8 cellular contexts compared by ENCODE assay signal in genomic region chr19:55653651-55654322, GRCh38. TPM values are rescaled to one million over a fixed set of nuclear protein-coding genes. Genes with fewer than 3 reads are reported as not detected.
DNase-seq lines count a peak whose midpoint lies in the region; ATAC-seq, FAIRE-seq and TF ChIP-seq lines count a peak whose summit lies in the region.

No MANE protein-coding gene starts in this region.

- DNase-seq in G401 (ENCODE audit: low spot score) (peak; percentile 99), H54 (ENCODE audit: insufficient read length, low spot score) (peak; percentile 100), LNCaP clone FGC (ENCODE audit: low read depth) (peak; percentile 97), RPMI8226 (peak; percentile 98), fibroblast of peridontal ligament (ENCODE audit: extremely low read depth) (peak; percentile 99)
- peak; percentile 97 for DNase-seq in activated T-helper 2 cell treated with anti-CD3 and anti-CD28 coated beads, Interferon-gamma antibody, Interleukin-2, Interleukin-4, amounts not matched to agents 10 μg/mL and 5 μg/mL and 100 μg/mL, durations not matched to agents 14 hours and 24 hours and 36 hours (ENCODE audit: low spot score)
- peak; percentile 99 for DNase-seq in natural killer cell treated with Interleukin-12 subunit alpha and Interleukin-12 subunit beta and Interleukin-15 and Interleukin-18, amount 100 ng/mL, for 72 hours (ENCODE audit: low spot score)
- peak; percentile 98 for DNase-seq in stimulated activated naive CD4-positive, alpha-beta T cell treated with Interleukin-2 at 50 U/mL for 16 hours (lab: John Stamatoyannopoulos, UW)

- H3K27ac Mint-ChIP-seq in activated T-helper 2 cell treated with anti-CD3 and anti-CD28 coated beads, Interferon-gamma antibody, Interleukin-2, Interleukin-4, amounts not matched to agents 10 μg/mL and 5 μg/mL and 100 μg/mL, durations not matched to agents 14 hours and 24 hours and 36 hours, result peak overlapping the region; percentile 99
- peak overlapping the region; percentile 98 to 99 for H3K27ac Mint-ChIP-seq in natural killer cell treated with Interleukin-12 subunit alpha and Interleukin-12 subunit beta and Interleukin-15 and Interleukin-18, amount 100 ng/mL, for 72 hours

- H3K4me1 Mint-ChIP-seq in activated T-helper 2 cell treated with anti-CD3 and anti-CD28 coated beads, Interferon-gamma antibody, Interleukin-2, Interleukin-4, amounts not matched to agents 10 μg/mL and 5 μg/mL and 100 μg/mL, durations not matched to agents 14 hours and 24 hours and 36 hours (ENCODE audit: low read depth), result peaks cover 27% of the 10 kb centered on the region
- H3K4me1 Mint-ChIP-seq in natural killer cell treated with Interleukin-12 subunit alpha and Interleukin-12 subunit beta and Interleukin-15 and Interleukin-18, amount 100 ng/mL, for 72 hours (ENCODE audit: low read depth in 2 of 2), result peaks cover 27 to 33% of the 10 kb centered on the region in 2 donors

- H3K4me3 ChIP-seq in LNCaP clone FGC (ENCODE audit: low read depth, low read length), result peak overlapping the region; percentile 90

- peak; percentile 100 for TF ChIP-seq CTCF in LNCaP clone FGC (IDR thresholded peaks at IDR 0.05; ENCODE audit: control insufficient read depth, extremely low read depth, insufficient read depth)

- H3K36me3 Mint-ChIP-seq in activated T-helper 2 cell treated with anti-CD3 and anti-CD28 coated beads, Interferon-gamma antibody, Interleukin-2, Interleukin-4, amounts not matched to agents 10 μg/mL and 5 μg/mL and 100 μg/mL, durations not matched to agents 14 hours and 24 hours and 36 hours (ENCODE audit: low read depth), result peaks cover 35% of the 10 kb centered on the region
- H3K36me3 Mint-ChIP-seq in natural killer cell treated with Interleukin-12 subunit alpha and Interleukin-12 subunit beta and Interleukin-15 and Interleukin-18, amount 100 ng/mL, for 72 hours, result peaks cover 18% of the 10 kb centered on the region

- intact Hi-C loops in activated T-helper 2 cell treated with anti-CD3 and anti-CD28 coated beads, Interferon-gamma antibody, Interleukin-2, Interleukin-4, amounts not matched to agents 10 μg/mL and 5 μg/mL and 100 μg/mL, durations not matched to agents 14 hours and 24 hours and 36 hours (cut with micrococcal nuclease), result loop anchor here (1.0 to 10.0 kb wide), 4 partner anchors 10 to 661 kb away; partner anchors contain the start of genes ZNF581, ZNF865 and ZSCAN5A

- no peak for FAIRE-seq in H54 (lab: Jason Lieb, UNC)

- H3K4me3 Mint-ChIP-seq in activated T-helper 2 cell treated with anti-CD3 and anti-CD28 coated beads, Interferon-gamma antibody, Interleukin-2, Interleukin-4, amounts not matched to agents 10 μg/mL and 5 μg/mL and 100 μg/mL, durations not matched to agents 14 hours and 24 hours and 36 hours (ENCODE audit: low read depth), result peak overlapping the region; percentile 91
- H3K4me3 Mint-ChIP-seq in natural killer cell treated with Interleukin-12 subunit alpha and Interleukin-12 subunit beta and Interleukin-15 and Interleukin-18, amount 100 ng/mL, for 72 hours, result peak overlapping the region; percentile 90

- no peaks in the 10 kb centered on the region for H3K27me3 Mint-ChIP-seq in activated T-helper 2 cell treated with anti-CD3 and anti-CD28 coated beads, Interferon-gamma antibody, Interleukin-2, Interleukin-4, amounts not matched to agents 10 μg/mL and 5 μg/mL and 100 μg/mL, durations not matched to agents 14 hours and 24 hours and 36 hours (ENCODE audit: low read depth)
- peaks cover 0 to 3% of the 10 kb centered on the region in 2 donors for H3K27me3 Mint-ChIP-seq in natural killer cell treated with Interleukin-12 subunit alpha and Interleukin-12 subunit beta and Interleukin-15 and Interleukin-18, amount 100 ng/mL, for 72 hours

- ATAC-seq in natural killer cell treated with Interleukin-12 subunit alpha and Interleukin-12 subunit beta and Interleukin-15 and Interleukin-18, amount 100 ng/mL, for 72 hours, result peak; percentile 69 to 79

- TF ChIP-seq POLR2A in H54 (IDR thresholded peaks at IDR 0.05; ENCODE audit: low read depth, low read length), result peak; percentile 80

- no peaks in the 10 kb centered on the region for H3K9me3 Mint-ChIP-seq in activated T-helper 2 cell treated with anti-CD3 and anti-CD28 coated beads, Interferon-gamma antibody, Interleukin-2, Interleukin-4, amounts not matched to agents 10 μg/mL and 5 μg/mL and 100 μg/mL, durations not matched to agents 14 hours and 24 hours and 36 hours
- H3K9me3 Mint-ChIP-seq in natural killer cell treated with Interleukin-12 subunit alpha and Interleukin-12 subunit beta and Interleukin-15 and Interleukin-18, amount 100 ng/mL, for 72 hours, result no peaks in the 10 kb centered on the region

- in situ Hi-C loops in G401 (cut with HindIII; ENCODE audit: low sequenced_read_pairs), result no loop called here

RNA-seq across cellular contexts. Expression of gene U2AF2, which starts 1.0 kb away (rescaled TPM):
- 239 and 262 TPM in 2 replicates for total RNA-seq in G401 (2014; rRNA removed; shearing (Covaris generic))
- 344 and 351 TPM in 2 replicates for total RNA-seq in activated T-helper 2 cell treated with anti-CD3 and anti-CD28 coated beads, Interferon-gamma antibody, Interleukin-2, Interleukin-4, amounts not matched to agents 10 μg/mL and 5 μg/mL and 100 μg/mL, durations not matched to agents 14 hours and 24 hours and 36 hours
- total RNA-seq in natural killer cell treated with Interleukin-12 subunit alpha and Interleukin-12 subunit beta and Interleukin-15 and Interleukin-18, amount 100 ng/mL, for 72 hours, result 100 to 1,000 TPM; 266 to 434 TPM

RNA-seq across cellular contexts. Expression of gene CCDC106, which starts 5.8 kb away (rescaled TPM):
- 24.9 and 29.0 TPM in 2 replicates for total RNA-seq in G401 (2014; rRNA removed; shearing (Covaris generic))
- 7.2 and 8.1 TPM in 2 replicates for total RNA-seq in activated T-helper 2 cell treated with anti-CD3 and anti-CD28 coated beads, Interferon-gamma antibody, Interleukin-2, Interleukin-4, amounts not matched to agents 10 μg/mL and 5 μg/mL and 100 μg/mL, durations not matched to agents 14 hours and 24 hours and 36 hours
- total RNA-seq in natural killer cell treated with Interleukin-12 subunit alpha and Interleukin-12 subunit beta and Interleukin-15 and Interleukin-18, amount 100 ng/mL, for 72 hours, result 1 to 10 TPM; 1.9 to 3.3 TPM

RNA-seq across cellular contexts. Expression of gene ZNF581, which starts 10.3 kb away (rescaled TPM):
- 31.0 and 53.7 TPM in 2 replicates for total RNA-seq in G401 (2014; rRNA removed; shearing (Covaris generic))
- total RNA-seq in activated T-helper 2 cell treated with anti-CD3 and anti-CD28 coated beads, Interferon-gamma antibody, Interleukin-2, Interleukin-4, amounts not matched to agents 10 μg/mL and 5 μg/mL and 100 μg/mL, durations not matched to agents 14 hours and 24 hours and 36 hours, result 26.6 and 27.0 TPM in 2 replicates
- total RNA-seq in natural killer cell treated with Interleukin-12 subunit alpha and Interleukin-12 subunit beta and Interleukin-15 and Interleukin-18, amount 100 ng/mL, for 72 hours, result 10 to 100 TPM; 15.1 to 27.6 TPM

RNA-seq across cellular contexts. Expression of gene ZNF580, which starts 13.0 kb away (rescaled TPM):
- total RNA-seq in G401 (2014; rRNA removed; shearing (Covaris generic)), result 5.1 and 17.4 TPM in 2 replicates
- 32.1 and 33.3 TPM in 2 replicates for total RNA-seq in activated T-helper 2 cell treated with anti-CD3 and anti-CD28 coated beads, Interferon-gamma antibody, Interleukin-2, Interleukin-4, amounts not matched to agents 10 μg/mL and 5 μg/mL and 100 μg/mL, durations not matched to agents 14 hours and 24 hours and 36 hours
- 10 to 100 TPM; 35.7 to 39.5 TPM for total RNA-seq in natural killer cell treated with Interleukin-12 subunit alpha and Interleukin-12 subunit beta and Interleukin-15 and Interleukin-18, amount 100 ng/mL, for 72 hours

RNA-seq across cellular contexts. Expression of gene EPN1, which starts 21.2 kb away (rescaled TPM):
- total RNA-seq in G401 (2014; rRNA removed; shearing (Covaris generic)), result 40.6 and 89.1 TPM in 2 replicates
- total RNA-seq in activated T-helper 2 cell treated with anti-CD3 and anti-CD28 coated beads, Interferon-gamma antibody, Interleukin-2, Interleukin-4, amounts not matched to agents 10 μg/mL and 5 μg/mL and 100 μg/mL, durations not matched to agents 14 hours and 24 hours and 36 hours, result 40.3 and 41.8 TPM in 2 replicates
- 10 to 100 TPM; 40.7 to 63.9 TPM for total RNA-seq in natural killer cell treated with Interleukin-12 subunit alpha and Interleukin-12 subunit beta and Interleukin-15 and Interleukin-18, amount 100 ng/mL, for 72 hours

Comparison
In these comparisons a context has a peak if more than half of its experiments do, and no peak if none do; other contexts are left out.
1. Peak in every context shown above with its lines: DNase-seq, ATAC-seq and H3K4me3 ChIP-seq.